ENCODE assay signal across 8 cellular contexts in the genomic region with DNA sequence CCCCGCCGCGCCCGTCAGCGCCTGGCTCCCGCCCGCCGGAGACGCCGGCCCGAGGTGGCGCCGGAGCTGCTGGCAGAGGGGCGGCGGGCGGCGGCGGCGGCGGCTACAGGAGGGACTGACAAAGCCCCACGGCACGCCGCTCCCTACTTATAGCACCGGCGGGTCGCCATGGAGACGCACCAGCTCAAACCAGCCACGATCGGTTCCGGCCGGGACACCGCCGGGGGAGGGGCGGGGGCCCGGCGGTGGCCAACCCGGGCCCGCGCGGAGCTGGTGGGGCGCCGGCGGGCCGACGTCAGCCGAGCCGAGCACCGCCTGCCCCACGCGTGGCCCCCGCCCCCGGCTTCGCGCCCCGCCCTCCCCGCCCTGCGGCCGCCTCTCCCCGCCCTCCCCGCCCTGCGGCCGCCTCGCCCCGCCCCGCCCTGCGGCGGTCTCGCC. TPM values are rescaled to one million over a fixed set of nuclear protein-coding genes. Genes with fewer than 3 reads are reported as not detected.
A peak's percentile ranks its signal among the peaks of the same experiment; 100 is the strongest.
DNase-seq lines count a peak whose midpoint lies in the region; ATAC-seq and TF ChIP-seq lines count a peak whose summit lies in the region.

A gene (minus strand): TSS at position 120 of the 438 bp plus-strand sequence. CDS start 3,295 bp downstream, outside the sequence.

- peak within 1 kb of the TSS; percentile 79 for H3K4me3 ChIP-seq in kidney epithelial cell (ENCODE audit: low read depth, low read length)

- H3K36me3 ChIP-seq in kidney epithelial cell (ENCODE audit: control insufficient read depth, insufficient read depth, low read length) = no peaks in the 10 kb centered on the region

- peak; percentile 65 for ATAC-seq in GM19035 (IDR thresholded peaks at IDR 0.05; ENCODE audit: unreplicated experiment)
- ATAC-seq in HG03342 (IDR thresholded peaks at IDR 0.05; ENCODE audit: unreplicated experiment) = peak; percentile 69

- TF ChIP-seq CTCF in kidney epithelial cell (IDR thresholded peaks at IDR 0.05; ENCODE audit: insufficient read depth, low read length, poor library complexity, severe bottlenecking) = no peak

- H3K27me3 ChIP-seq in kidney epithelial cell (ENCODE audit: control insufficient read depth, insufficient read depth, low read length) = no peaks in the 10 kb centered on the region

- DNase-seq in AG08395 (ENCODE audit: low spot score) = peak; percentile 98
- peak; percentile 96 for DNase-seq in NCI-H345 treated with DMSO at 0.1 percent for 48 hours (lab: John Stamatoyannopoulos, UW; ENCODE audit: unreplicated experiment)
- DNase-seq in activated CD4-positive, CD25-positive, alpha-beta regulatory T cell (lab: John Stamatoyannopoulos, UW) = peak; percentile 99 to 100 (median 100)
- DNase-seq in central memory CD4-positive, alpha-beta T cell = peak; percentile 99
- peak; percentile 37 for DNase-seq in kidney epithelial cell (ENCODE audit: low read depth)
- DNase-seq in stimulated activated CD4-positive, alpha-beta T cell treated with anti-CD3 and anti-CD28 coated beads, Interleukin-15, amount 100 ng/mL, for 48 hours (ENCODE audit: low read depth in 2 of 2) = peak; percentile 93 to 96

RNA-seq across cellular contexts. Expression of the gene that starts here (rescaled TPM):
- 354 and 394 TPM in 2 replicates for total RNA-seq in kidney epithelial cell

Comparison
In these comparisons a context has a peak if more than half of its experiments do, and no peak if none do; other contexts are left out.
1. Peak in every context shown above with its lines: DNase-seq, ATAC-seq and H3K4me3 ChIP-seq.
2. DNase-seq: peak in every context shown above with its lines; median percentile 100 in activated CD4-positive, CD25-positive, alpha-beta regulatory T cell; 99 in central memory CD4-positive, alpha-beta T cell; 98 in AG08395; 96 in NCI-H345 treated with DMSO at 0.1 percent for 48 hours; 94 in stimulated activated CD4-positive, alpha-beta T cell treated with anti-CD3 and anti-CD28 coated beads, Interleukin-15, amount 100 ng/mL, for 48 hours; 37 in kidney epithelial cell.